Comparison of ENCODE assay signal across 15 cellular contexts in genomic region chr5:139043127-139043905, GRCh38.
"Had no signal": no experiment of that assay in that cellular context is flagged by ENCODE, and none has a peak within 500 bp of the region (broad histone marks: within the 10 kb centered on the region; RNA-seq: fewer than 3 reads in every experiment).

No MANE protein-coding gene starts in this region.

- H3K4me3 ChIP-seq: body of pancreas, thoracic aorta had no signal

- DNase-seq: activated CD4-positive, alpha-beta T cell treated with anti-CD3 and anti-CD28 coated beads for 36 hours; activated CD8-positive, alpha-beta memory T cell treated with anti-CD3 and anti-CD28 coated beads, Interleukin-2, amount 50 U/mL, for 4 hours; activated CD8-positive, alpha-beta T cell treated with anti-CD3 and anti-CD28 coated beads for 36 hours; activated naive CD4-positive, alpha-beta T cell; activated naive CD8-positive, alpha-beta T cell treated with anti-CD3 and anti-CD28 coated beads, Interleukin-2, amount 50 U/mL, for 24 hours; body of pancreas; effector memory CD8-positive, alpha-beta T cell; immature natural killer cell; mesenchymal stem cell; nephron progenitor cell; stimulated activated CD4-positive, alpha-beta T cell treated with anti-CD3 and anti-CD28 coated beads, Interleukin-4, amount 100 ng/mL, for 24 hours; stimulated activated naive CD8-positive, alpha-beta T cell treated with anti-CD3 and anti-CD28 coated beads, Interleukin-15, amount 100 ng/mL, for 72 hours; T-helper 2 cell; WERI-Rb-1 had no signal
